Comparison of ENCODE assay signal across 1 cellular context in genomic region chr4:76359881-76360466, GRCh38. TPM values are rescaled to one million over a fixed set of nuclear protein-coding genes. Genes with fewer than 3 reads are reported as not detected.
"Had no signal": no experiment of that assay in that cellular context is flagged by ENCODE, and none has a peak within 500 bp of the region (broad histone marks: within the 10 kb centered on the region; RNA-seq: fewer than 3 reads in every experiment).

No MANE protein-coding gene starts in this region.

RNA-seq across cellular contexts. Expression of gene STBD1, which starts 53.4 kb away (rescaled TPM):
- total RNA-seq: activated naive CD4-positive, alpha-beta T cell treated with anti-CD3 and anti-CD28 coated beads for 36 hours had no signal
